8 cellular contexts compared by ENCODE assay signal in genomic region chr6:122399348-122400120, GRCh38. TPM values are rescaled to one million over a fixed set of nuclear protein-coding genes. Genes with fewer than 3 reads are reported as not detected.
DNase-seq lines count a peak whose midpoint lies in the region; ATAC-seq and TF ChIP-seq lines count a peak whose summit lies in the region.

TSS of gene HSF2 (plus strand) at chr6:122399652. CDS start at chr6:122399738, 86 bp downstream.

- H3K36me3 Mint-ChIP-seq in CD4-positive, CD25-positive, alpha-beta regulatory T cell, result peaks cover 4% of the 10 kb centered on the region
- peaks cover 4% of the 10 kb centered on the region for H3K36me3 Mint-ChIP-seq in activated CD4-positive, alpha-beta memory T cell treated with anti-CD3 and anti-CD28 coated beads, Interleukin-2, amount 10 ng/mL, durations not matched to agents 7 days and 5 days (ENCODE audit: low read depth)

- H3K4me1 Mint-ChIP-seq in CD4-positive, CD25-positive, alpha-beta regulatory T cell, result peaks cover 19 to 38% (median 20%) of the 10 kb centered on the region in 4 donors
- peaks cover 28% of the 10 kb centered on the region for H3K4me1 Mint-ChIP-seq in activated CD4-positive, alpha-beta memory T cell treated with anti-CD3 and anti-CD28 coated beads, Interleukin-2, amount 10 ng/mL, durations not matched to agents 7 days and 5 days

- peak within 1 kb of the TSS; percentile 87 for H3K4me3 ChIP-seq in CD4-positive, CD25-positive, alpha-beta regulatory T cell (ENCODE audit: low read depth, low read length)
- H3K4me3 ChIP-seq in lower lobe of right lung, result peak within 1 kb of the TSS; percentile 99

- peak within 1 kb of the TSS; percentile 96 to 99 (median 98) for H3K4me3 Mint-ChIP-seq in CD4-positive, CD25-positive, alpha-beta regulatory T cell
- H3K4me3 Mint-ChIP-seq in activated CD4-positive, alpha-beta memory T cell treated with anti-CD3 and anti-CD28 coated beads, Interleukin-2, amount 10 ng/mL, durations not matched to agents 7 days and 5 days, result peak within 1 kb of the TSS; percentile 96

- peaks cover 25% of the 10 kb centered on the region for H3K4me1 ChIP-seq in CD4-positive, CD25-positive, alpha-beta regulatory T cell (ENCODE audit: control insufficient read depth, insufficient read depth, low read length, poor library complexity, severe bottlenecking)
- H3K4me1 ChIP-seq in lower lobe of right lung, result peaks cover 12% of the 10 kb centered on the region

- no peaks in the 10 kb centered on the region for H3K9me3 Mint-ChIP-seq in CD4-positive, CD25-positive, alpha-beta regulatory T cell
- no peaks in the 10 kb centered on the region for H3K9me3 Mint-ChIP-seq in activated CD4-positive, alpha-beta memory T cell treated with anti-CD3 and anti-CD28 coated beads, Interleukin-2, amount 10 ng/mL, durations not matched to agents 7 days and 5 days

- H3K9me3 ChIP-seq in CD4-positive, CD25-positive, alpha-beta regulatory T cell (ENCODE audit: control insufficient read depth in 2 of 2, low read length in 2 of 2), result no peaks in the 10 kb centered on the region
- no peaks in the 10 kb centered on the region for H3K9me3 ChIP-seq in lower lobe of right lung

- DNase-seq in CD4-positive, CD25-positive, alpha-beta regulatory T cell, result peak; percentile 89 to 98 (median 93)
- DNase-seq in NCI-H82 treated with DMSO at 0.1 percent for 48 hours (lab: John Stamatoyannopoulos, UW; ENCODE audit: unreplicated experiment) (peak; percentile 93), ecto neural progenitor cell (ENCODE audit: low spot score) (peak; percentile 98), lower lobe of right lung (peak; percentile 97)
- peak; percentile 95 for DNase-seq in activated CD4-positive, alpha-beta memory T cell treated with anti-CD3 and anti-CD28 coated beads, Interleukin-2, amount 10 ng/mL, durations not matched to agents 7 days and 5 days
- DNase-seq in stimulated activated CD4-positive, alpha-beta T cell treated with anti-CD3 and anti-CD28 coated beads, TNF-alpha, amount 100 ng/mL, for 24 hours (ENCODE audit: low read depth in 3 of 3), result peak; percentile 86 to 92 (median 88)

- POLR2A ChIA-PET in activated CD4-positive, alpha-beta memory T cell treated with anti-CD3 and anti-CD28 coated beads, Interleukin-2, amount 10 ng/mL, durations not matched to agents 7 days and 5 days (lab: Charles Lee), result interaction anchor here (1.0 to 1.6 kb wide), 3 partner anchors 13 to 72 kb away, joined by 3 to 26 read pairs (median 4); partner anchors contain the start of gene SERINC1

- CTCF ChIA-PET in activated CD4-positive, alpha-beta memory T cell treated with anti-CD3 and anti-CD28 coated beads, Interleukin-2, amount 10 ng/mL, durations not matched to agents 7 days and 5 days (lab: Charles Lee), result interaction anchor here (0.7 to 1.4 kb wide), 5 partner anchors 9 to 131 kb away, joined by 3 to 7 read pairs (median 4); no protein-coding TSS in a partner anchor

- no peak for TF ChIP-seq CTCF in lower lobe of right lung (IDR thresholded peaks at IDR 0.05)

- H3K27me3 Mint-ChIP-seq in CD4-positive, CD25-positive, alpha-beta regulatory T cell, result peaks cover under 1% of the 10 kb centered on the region
- H3K27me3 Mint-ChIP-seq in activated CD4-positive, alpha-beta memory T cell treated with anti-CD3 and anti-CD28 coated beads, Interleukin-2, amount 10 ng/mL, durations not matched to agents 7 days and 5 days, result no peaks in the 10 kb centered on the region

- peak within 1 kb of the TSS; percentile 84 for H3K27ac ChIP-seq in CD4-positive, CD25-positive, alpha-beta regulatory T cell (ENCODE audit: insufficient read depth, low read length, poor library complexity, severe bottlenecking)
- H3K27ac ChIP-seq in lower lobe of right lung, result peak within 1 kb of the TSS; percentile 88

- H3K27me3 ChIP-seq in CD4-positive, CD25-positive, alpha-beta regulatory T cell (ENCODE audit: control insufficient read depth, insufficient read depth, low read length), result no peaks in the 10 kb centered on the region
- no peaks in the 10 kb centered on the region for H3K27me3 ChIP-seq in lower lobe of right lung (ENCODE audit: low read depth)

- peak; percentile 99 for ATAC-seq in CD4-positive, CD25-positive, alpha-beta regulatory T cell (ENCODE audit: low read depth in 2 of 2)
- ATAC-seq in GM19438 (IDR thresholded peaks at IDR 0.05; ENCODE audit: low read depth, unreplicated experiment) (peak; percentile 98), HG03575 (IDR thresholded peaks at IDR 0.05; ENCODE audit: extremely low read depth, insufficient number of reproducible peaks, low FRiP score, unreplicated experiment) (peak; percentile 95), lower lobe of right lung (peak; percentile 99 to 100)

- H3K27ac Mint-ChIP-seq in CD4-positive, CD25-positive, alpha-beta regulatory T cell, result peak within 1 kb of the TSS; percentile 83 to 99 (median 97)
- H3K27ac Mint-ChIP-seq in activated CD4-positive, alpha-beta memory T cell treated with anti-CD3 and anti-CD28 coated beads, Interleukin-2, amount 10 ng/mL, durations not matched to agents 7 days and 5 days, result peak within 1 kb of the TSS; percentile 87

- H3K36me3 ChIP-seq in CD4-positive, CD25-positive, alpha-beta regulatory T cell (ENCODE audit: control insufficient read depth, insufficient read depth, low read length), result no peaks in the 10 kb centered on the region
- no peaks in the 10 kb centered on the region for H3K36me3 ChIP-seq in lower lobe of right lung

- intact Hi-C loops in lower lobe of right lung (cut with DNase I), result no loop called here

RNA-seq across cellular contexts. Expression of gene HSF2, which starts in this region (rescaled TPM):
- 18.5 TPM for total RNA-seq in CD4-positive, CD25-positive, alpha-beta regulatory T cell
- polyA plus RNA-seq in CD4-positive, CD25-positive, alpha-beta regulatory T cell, result 10 to 100 TPM; 12.5 to 24.6 (median 19.7) TPM
- 10 to 100 TPM; 12.0 to 13.3 TPM for total RNA-seq in activated CD4-positive, alpha-beta memory T cell treated with anti-CD3 and anti-CD28 coated beads, Interleukin-2, amount 10 ng/mL, durations not matched to agents 7 days and 5 days
- total RNA-seq in lower lobe of right lung, result 11.0 TPM

Comparison
In these comparisons a context has a peak if more than half of its experiments do, and no peak if none do; other contexts are left out.
1. Peak in every context shown above with its lines: DNase-seq, ATAC-seq, H3K4me3 ChIP-seq and H3K27ac ChIP-seq.